35 cellular contexts compared by ENCODE assay signal in genomic region chr3:50786631-50787030, GRCh38.
A peak's percentile ranks its signal among the peaks of the same experiment; 100 is the strongest.
DNase-seq lines count a peak whose midpoint lies in the region; ATAC-seq, FAIRE-seq and TF ChIP-seq lines count a peak whose summit lies in the region.
"Had no signal": no experiment of that assay in that cellular context is flagged by ENCODE, and none has a peak within 500 bp of the region (broad histone marks: within the 10 kb centered on the region; RNA-seq: fewer than 3 reads in every experiment).

No MANE protein-coding gene starts in this region.

- H3K27me3 Mint-ChIP-seq in mesothelial cell of epicardium (ENCODE audit: low read depth): no peaks in the 10 kb centered on the region
- H3K27me3 Mint-ChIP-seq: CD4-positive, alpha-beta T cell; CD4-positive, CD25-positive, alpha-beta regulatory T cell had no signal

- TF ChIP-seq POLR2A in thyroid gland (IDR thresholded peaks at IDR 0.05): no peak

- peak; percentile 70 for FAIRE-seq in HTR-8/SVneo (lab: Jason Lieb, UNC)
- FAIRE-seq: A204.1, A549, D721Med had no signal

- peaks cover 31% of the 10 kb centered on the region for H3K9me3 Mint-ChIP-seq in mesothelial cell of epicardium

- ATAC-seq in GM18511 (IDR thresholded peaks at IDR 0.05; ENCODE audit: unreplicated experiment) (no peak), HG02840 (IDR thresholded peaks at IDR 0.05; ENCODE audit: low FRiP score, unreplicated experiment) (no peak)
- ATAC-seq: A549; CD8-positive, alpha-beta T cell had no signal

- peaks cover 8% of the 10 kb centered on the region for H3K4me1 Mint-ChIP-seq in mesothelial cell of epicardium
- H3K4me1 Mint-ChIP-seq: B cell; CD14-positive monocyte; CD4-positive, CD25-positive, alpha-beta regulatory T cell; CD8-positive, alpha-beta memory T cell had no signal

- no peaks in the 10 kb centered on the region for H3K27me3 ChIP-seq in thyroid gland
- H3K27me3 ChIP-seq: BE2C; BLaER1; BLaER1 treated with 17β-estradiol and CSF1 and Interleukin-3, amounts not matched to agents 10 nM and 100 nM had no signal

- H3K27ac ChIP-seq in thyroid gland: peak overlapping the region in 1 of 3 donors; percentile 60
- H3K27ac ChIP-seq: 22Rv1; A549; BLaER1; BLaER1 treated with 17β-estradiol and CSF1 and Interleukin-3, amounts not matched to agents 10 nM and 100 nM; C4-2B had no signal

- no peak overlapping the region for H3K4me3 ChIP-seq in thyroid gland (replicated peaks in 1 of 3)
- H3K4me3 ChIP-seq: A549; BLaER1; BLaER1 treated with 17β-estradiol and CSF1 and Interleukin-3, amounts not matched to agents 10 nM and 100 nM had no signal

- H3K9me3 ChIP-seq in thyroid gland: no peaks in the 10 kb centered on the region
- H3K9me3 ChIP-seq: A549, BE2C, Caco-2 had no signal

- H3K36me3 Mint-ChIP-seq in mesothelial cell of epicardium: peaks cover 32% of the 10 kb centered on the region
- H3K36me3 Mint-ChIP-seq: CD14-positive monocyte had no signal

- H3K27ac Mint-ChIP-seq in mesothelial cell of epicardium: peak overlapping the region; percentile 21
- H3K27ac Mint-ChIP-seq: B cell; CD14-positive monocyte; CD4-positive, alpha-beta memory T cell; CD4-positive, alpha-beta T cell; CD4-positive, CD25-positive, alpha-beta regulatory T cell; CD8-positive, alpha-beta memory T cell; CD8-positive, alpha-beta T cell had no signal

- peaks cover 13 to 29% of the 10 kb centered on the region in 2 donors for H3K4me1 ChIP-seq in thyroid gland
- H3K4me1 ChIP-seq: A549; BE2C; BLaER1; BLaER1 treated with 17β-estradiol and CSF1 and Interleukin-3, amounts not matched to agents 10 nM and 100 nM; Caco-2 had no signal

- intact Hi-C loops in thyroid gland (cut with DNase I): no loop called here

- no peaks in the 10 kb centered on the region for H3K36me3 ChIP-seq in thyroid gland
- H3K36me3 ChIP-seq: BE2C; BLaER1; BLaER1 treated with 17β-estradiol and CSF1 and Interleukin-3, amounts not matched to agents 10 nM and 100 nM had no signal

- DNase-seq in HTR-8/SVneo (ENCODE audit: insufficient read length, low spot score) (no peak), mesothelial cell of epicardium (ENCODE audit: low spot score in 2 of 2, unreplicated experiment in 2 of 2) (no peak), thyroid gland (peak; percentile 68 to 70), HuH-7.5 (ENCODE audit: low spot score) (no peak)
- DNase-seq: 8988T; ACHN; AML-193; BE2C; C1 segment of cervical spinal cord; Caco-2; Calu3; CD4-positive, alpha-beta memory T cell; CD4-positive, alpha-beta T cell; CD4-positive, CD25-positive, alpha-beta regulatory T cell; CD8-positive, alpha-beta memory T cell; CD8-positive, alpha-beta T cell; COR-L47; DMS 273 treated with DMSO at 0.1 percent for 48 hours; DMS153; DMS53; DMS79; DMS79 treated with DMSO at 0.1 percent for 48 hours; DND-41; EL had no signal

- no peak for TF ChIP-seq CTCF in mesothelial cell of epicardium (IDR thresholded peaks at IDR 0.05; ENCODE audit: unreplicated experiment)
- TF ChIP-seq CTCF in thyroid gland (IDR thresholded peaks at IDR 0.05): no peak

- H3K4me3 Mint-ChIP-seq in mesothelial cell of epicardium: no peak overlapping the region
- H3K4me3 Mint-ChIP-seq: B cell; CD14-positive monocyte; CD4-positive, alpha-beta memory T cell; CD4-positive, alpha-beta T cell; CD4-positive, CD25-positive, alpha-beta regulatory T cell; CD8-positive, alpha-beta memory T cell; CD8-positive, alpha-beta T cell had no signal

- WGBS in thyroid gland, 2 donors: 47 to 61% methylated on average over 5 of the region's 5 CpGs

Comparison
In these comparisons a context has a peak if more than half of its experiments do, and no peak if none do; other contexts are left out.
1. DNase-seq: peak in thyroid gland (2 of 2); none in HTR-8/SVneo (single experiment), mesothelial cell of epicardium (0 of 2) and HuH-7.5 (single experiment).